8 cellular contexts compared by ENCODE assay signal in the genomic region with DNA sequence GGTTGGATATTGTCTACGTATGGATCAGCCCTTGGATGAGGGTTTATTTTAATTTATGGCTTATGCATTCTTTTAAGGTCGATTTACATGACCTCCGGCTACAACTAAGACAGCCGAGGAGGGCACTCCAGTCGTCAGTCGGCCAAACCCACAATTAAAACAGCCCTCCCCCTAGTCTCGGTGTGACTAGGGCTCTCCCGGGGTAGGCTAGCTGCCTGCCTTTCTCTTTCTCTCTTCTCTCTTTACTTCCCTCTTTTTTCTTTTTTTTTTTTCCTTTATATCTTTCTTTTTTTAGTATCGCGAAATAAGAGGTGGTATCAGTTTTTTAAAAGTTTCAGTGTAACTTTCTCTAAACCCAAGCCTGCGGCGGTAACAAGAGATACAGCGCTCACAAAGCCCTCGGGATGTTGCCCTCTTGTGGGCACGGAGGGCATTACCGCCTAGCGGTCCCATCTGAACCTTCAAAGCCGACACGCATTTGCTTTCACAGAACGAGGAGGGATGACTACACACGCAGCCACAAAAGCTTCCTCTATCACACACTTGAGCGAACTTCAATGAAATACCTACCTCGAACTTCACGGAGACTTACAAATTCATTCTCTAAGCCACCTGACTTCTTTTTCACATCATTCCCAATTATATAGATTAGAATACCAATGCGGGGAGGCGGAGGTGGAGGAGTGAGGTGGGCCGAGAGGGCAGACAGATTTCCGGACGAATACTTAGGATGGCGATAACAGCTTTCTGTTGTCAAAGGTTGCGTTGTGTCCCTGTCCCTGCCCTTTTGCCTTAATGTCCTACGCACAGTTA.
DNase-seq lines count a peak whose midpoint lies in the region; ATAC-seq, FAIRE-seq and TF ChIP-seq lines count a peak whose summit lies in the region.

No MANE protein-coding gene starts in this region.

- no peak overlapping the region for H3K56ac ChIP-seq in H1 (replicated peaks; ENCODE audit: insufficient read length, low read depth, low read length)

- peaks cover 30% of the 10 kb centered on the region for H3K27me3 Mint-ChIP-seq in CD4-positive, CD25-positive, alpha-beta regulatory T cell

- H4K5ac ChIP-seq in H1 (ENCODE audit: insufficient read length, low read depth, low read length), result no peak overlapping the region

- H3K23me2 ChIP-seq in H1 (ENCODE audit: low read depth, low read length), result peaks cover 25% of the 10 kb centered on the region; the same call in 1 of the 2 replicates

- H3K79me2 ChIP-seq in H1 (ENCODE audit: control insufficient read depth in 1 of 2, insufficient read depth in 2 of 2, low read length in 2 of 2), result no peaks in the 10 kb centered on the region

- no peak overlapping the region for H2BK20ac ChIP-seq in H1 (ENCODE audit: low read length)

- H3K14ac ChIP-seq in H1 (ENCODE audit: insufficient read length), result no peak overlapping the region
- no peak overlapping the region for H3K14ac ChIP-seq in mesenchymal stem cell (ENCODE audit: low read length in 2 of 2)

- H3K4ac ChIP-seq in H1 (replicated peaks; ENCODE audit: insufficient read length, low read depth, low read length) (no peak overlapping the region), mesenchymal stem cell (ENCODE audit: low read depth in 1 of 2, low read length in 2 of 2) (no peak overlapping the region)

- H3K9ac ChIP-seq in H1 (replicated peaks in 1 of 4; ENCODE audit: extremely low read depth in 1 of 4, low read depth in 3 of 4, low read length in 3 of 4) (no peak overlapping the region), mesenchymal stem cell (ENCODE audit: low read length) (peak overlapping the region; percentile 81)

- no peak overlapping the region for H4K91ac ChIP-seq in H1 (replicated peaks; ENCODE audit: insufficient read length, low read length)
- no peak overlapping the region for H4K91ac ChIP-seq in mesenchymal stem cell (ENCODE audit: low read length)

- H4K8ac ChIP-seq in H1 (ENCODE audit: extremely low read depth, insufficient read depth, low read length) (no peak overlapping the region), mesenchymal stem cell (ENCODE audit: low read length) (peak overlapping the region; percentile 62)

- peak overlapping the region; percentile 59 for H3K4me3 ChIP-seq in CD4-positive, CD25-positive, alpha-beta regulatory T cell (ENCODE audit: low read depth, low read length)
- H3K4me3 ChIP-seq in H1 (ENCODE audit: extremely low read depth in 1 of 4, insufficient read depth in 2 of 4, low read depth in 3 of 4, low read length in 4 of 4) (peak overlapping the region; percentile 40 to 72 (median 54); a peak in 7 of 8 replicates), mesenchymal stem cell (ENCODE audit: insufficient read depth in 1 of 2, low read depth in 1 of 2, low read length in 2 of 2) (peak overlapping the region; percentile 72 to 83)

- H2BK120ac ChIP-seq in H1 (replicated peaks; ENCODE audit: low read depth, low read length), result no peak overlapping the region
- no peak overlapping the region for H2BK120ac ChIP-seq in mesenchymal stem cell (ENCODE audit: low read depth, low read length)

- no peak overlapping the region for H2BK15ac ChIP-seq in H1 (ENCODE audit: low read length)
- peak overlapping the region; percentile 62 for H2BK15ac ChIP-seq in mesenchymal stem cell (ENCODE audit: low read depth, poor library complexity, severe bottlenecking)

- no peak overlapping the region for H2AFZ ChIP-seq in H1 (ENCODE audit: low read length)
- H2AFZ ChIP-seq in mesenchymal stem cell (ENCODE audit: low read depth, low read length), result peak overlapping the region; percentile 19

- H2BK12ac ChIP-seq in H1 (ENCODE audit: low read depth, low read length) (no peak overlapping the region), mesenchymal stem cell (ENCODE audit: low read length in 2 of 2) (peak overlapping the region in 1 of 2 experiments; percentile 54)

- peak overlapping the region; percentile 66 to 79 (median 76) for H3K4me3 Mint-ChIP-seq in CD4-positive, CD25-positive, alpha-beta regulatory T cell

- peaks cover 6 to 31% (median 7%) of the 10 kb centered on the region in 4 donors for H3K4me1 Mint-ChIP-seq in CD4-positive, CD25-positive, alpha-beta regulatory T cell

- H3K9me3 ChIP-seq in CD4-positive, CD25-positive, alpha-beta regulatory T cell (ENCODE audit: control insufficient read depth in 2 of 2, low read length in 2 of 2), result no peaks in the 10 kb centered on the region
- H3K9me3 ChIP-seq in H1 (ENCODE audit: insufficient read depth in 2 of 2, low read depth in 1 of 2, low read length in 1 of 2), result no peaks in the 10 kb centered on the region
- H3K9me3 ChIP-seq in mesenchymal stem cell (ENCODE audit: control insufficient read depth, low read length), result peaks cover 4% of the 10 kb centered on the region

- no peak overlapping the region for H3K23ac ChIP-seq in H1 (ENCODE audit: insufficient read length)
- H3K23ac ChIP-seq in mesenchymal stem cell (ENCODE audit: low read length in 2 of 2), result no peak overlapping the region

- H3K27me3 ChIP-seq in CD4-positive, CD25-positive, alpha-beta regulatory T cell (ENCODE audit: control insufficient read depth, insufficient read depth, low read length), result peaks cover 47% of the 10 kb centered on the region
- H3K27me3 ChIP-seq in H1 (replicated peaks in 1 of 4; ENCODE audit: control insufficient read depth in 3 of 4, extremely low read depth in 1 of 4, insufficient read depth in 3 of 4, low read length in 3 of 4) (peaks cover 78 to 99% (median 88%) of the 10 kb centered on the region in 4 experiments), mesenchymal stem cell (ENCODE audit: control insufficient read depth in 1 of 2, insufficient read depth in 1 of 2, low read length in 2 of 2) (peaks cover 30 to 81% of the 10 kb centered on the region in 2 experiments)

- peaks cover 3% of the 10 kb centered on the region for H3K36me3 Mint-ChIP-seq in CD4-positive, CD25-positive, alpha-beta regulatory T cell

- no peak for TF ChIP-seq POLR2A in H1 (IDR thresholded peaks at IDR 0.05; ENCODE audit: control extremely low read depth in 1 of 2, low read depth in 2 of 2, low read length in 2 of 2)

- 2% methylated on average over 30 of the region's 32 CpGs; no CpG with 5 or more reads in 1 of the 2 experiments for WGBS in H1 (ENCODE audit: extremely low coverage in 1 of 2, insufficient coverage in 1 of 2, insufficient read length in 1 of 2, insufficient replicate concordance in 2 of 2, low coverage in 1 of 2, low lambda C conversion rate in 2 of 2, missing lambda C conversion rate in 1 of 2), 2 experiments
- WGBS in mesenchymal stem cell, result under 1% methylated on average over 27 of the region's 32 CpGs

- H3K79me1 ChIP-seq in H1 (ENCODE audit: low read depth, low read length) (no peaks in the 10 kb centered on the region), mesenchymal stem cell (replicated peaks; ENCODE audit: low read length, poor library complexity, severe bottlenecking) (no peaks in the 10 kb centered on the region)

- ATAC-seq in CD4-positive, CD25-positive, alpha-beta regulatory T cell (ENCODE audit: low read depth in 2 of 2), result peak; percentile 86 to 87
- peak; percentile 86 for ATAC-seq in GM19372 (IDR thresholded peaks at IDR 0.05; ENCODE audit: low read depth, unreplicated experiment)
- ATAC-seq in HG03520 (IDR thresholded peaks at IDR 0.05; ENCODE audit: unreplicated experiment), result peak; percentile 89

- FAIRE-seq in H1 (lab: Jason Lieb, UNC), result peak; percentile 91

- peaks cover 0 to 11% (median 2%) of the 10 kb centered on the region in 7 donors for H3K9me3 Mint-ChIP-seq in CD4-positive, CD25-positive, alpha-beta regulatory T cell

- H3K4me1 ChIP-seq in CD4-positive, CD25-positive, alpha-beta regulatory T cell (ENCODE audit: control insufficient read depth, insufficient read depth, low read length, poor library complexity, severe bottlenecking), result peaks cover 36% of the 10 kb centered on the region
- H3K4me1 ChIP-seq in H1 (replicated peaks in 1 of 4; ENCODE audit: control insufficient read depth in 3 of 4, insufficient read depth in 4 of 4, low read length in 3 of 4), result peaks cover 4 to 31% (median 10%) of the 10 kb centered on the region in 4 experiments; a peak in 6 of 7 replicates
- peaks cover 17% of the 10 kb centered on the region for H3K4me1 ChIP-seq in mesenchymal stem cell (ENCODE audit: control insufficient read depth, insufficient read depth, low read depth, low read length)

- no peak overlapping the region for H3K27ac ChIP-seq in CD4-positive, CD25-positive, alpha-beta regulatory T cell (ENCODE audit: insufficient read depth, low read length, poor library complexity, severe bottlenecking)
- no peak overlapping the region for H3K27ac ChIP-seq in H1 (ENCODE audit: low read depth, low read length)
- H3K27ac ChIP-seq in mesenchymal stem cell (ENCODE audit: low read length, poor library complexity, severe bottlenecking), result peak overlapping the region; percentile 56

- H2BK5ac ChIP-seq in H1 (ENCODE audit: low read depth, low read length), result no peak overlapping the region
- no peak overlapping the region for H2BK5ac ChIP-seq in mesenchymal stem cell (ENCODE audit: low read depth, low read length, poor library complexity, severe bottlenecking)

- H3K36me3 ChIP-seq in CD4-positive, CD25-positive, alpha-beta regulatory T cell (ENCODE audit: control insufficient read depth, insufficient read depth, low read length), result no peaks in the 10 kb centered on the region
- H3K36me3 ChIP-seq in H1 (ENCODE audit: control insufficient read depth in 2 of 4, insufficient read depth in 4 of 4, low read length in 3 of 4) (peaks cover 0 to 6% (median 0%) of the 10 kb centered on the region in 4 experiments; a peak in 1 of 8 replicates), mesenchymal stem cell (ENCODE audit: control insufficient read depth in 1 of 2, insufficient read depth in 2 of 2, low read depth in 1 of 2, low read length in 2 of 2) (no peaks in the 10 kb centered on the region)

- H4K20me1 ChIP-seq in H1 (replicated peaks in 1 of 2; ENCODE audit: control insufficient read depth in 1 of 2, insufficient read depth in 2 of 2, low read length in 2 of 2), result peaks cover 13 to 19% of the 10 kb centered on the region in 2 experiments

- TF ChIP-seq CTCF in H1 (IDR thresholded peaks at IDR 0.05; ENCODE audit: control extremely low read depth in 1 of 3, insufficient read depth in 1 of 3, low read depth in 1 of 3, low read length in 3 of 3), result peak; percentile 79 to 91 (median 88)

- H2AK5ac ChIP-seq in H1 (ENCODE audit: low read depth, low read length) (no peak overlapping the region), mesenchymal stem cell (ENCODE audit: low read length, severe bottlenecking) (no peak overlapping the region)

- no peak for TF ChIP-seq EP300 in H1 (IDR thresholded peaks at IDR 0.05; ENCODE audit: borderline replicate concordance in 1 of 2, low read depth in 2 of 2, low read length in 2 of 2)

- POLR2A ChIA-PET in H1 (lab: Charles Lee; ENCODE audit: partially characterized antibody), result no interaction called here

- TF ChIP-seq RAD21 in H1 (IDR thresholded peaks at IDR 0.05 in 1 of 2, conservative IDR thresholded peaks at IDR 0.05 in 1 of 2; ENCODE audit: low read depth in 2 of 2, low read length in 2 of 2), result peak; percentile 69 to 75

- peak overlapping the region; percentile 3 to 33 (median 29) for H3K27ac Mint-ChIP-seq in CD4-positive, CD25-positive, alpha-beta regulatory T cell

- H3K18ac ChIP-seq in H1 (ENCODE audit: extremely low read depth, low read length), result no peak overlapping the region
- H3K18ac ChIP-seq in mesenchymal stem cell (ENCODE audit: low read depth in 1 of 2, low read length in 2 of 2), result peak overlapping the region; percentile 8 to 85

- DNase-seq in CD4-positive, CD25-positive, alpha-beta regulatory T cell, result peak; percentile 49 to 88 (median 79)
- DNase-seq in NCI-H748 treated with DMSO at 0.1 percent for 48 hours (lab: John Stamatoyannopoulos, UW) (peak; percentile 93), H1 (ENCODE audit: low read depth in 1 of 2, low spot score in 2 of 2) (peak; percentile 74 to 93), mesenchymal stem cell (peak; percentile 96)
- peak; percentile 90 for DNase-seq in activated CD8-positive, alpha-beta memory T cell treated with anti-CD3 and anti-CD28 coated beads for 24 hours
- DNase-seq in stimulated activated CD8-positive, alpha-beta memory T cell treated with anti-CD3 and anti-CD28 coated beads, Interleukin-12 subunit alpha, Interleukin-12 subunit beta, amount 100 ng/mL, for 24 hours (ENCODE audit: extremely low read depth), result peak; percentile 63

- CTCF ChIA-PET in H1 (lab: Charles Lee; ENCODE audit: partially characterized antibody), result interaction anchor here (0.7 to 3.6 kb wide), 11 partner anchors 7 to 665 kb away, joined by 3 to 16 read pairs (median 4); no protein-coding TSS in a partner anchor

- H3K4me2 ChIP-seq in H1 (ENCODE audit: insufficient read depth in 1 of 2, low read depth in 2 of 2, low read length in 2 of 2) (peak overlapping the region; percentile 82 to 94), mesenchymal stem cell (ENCODE audit: low read length, poor library complexity, severe bottlenecking) (peak overlapping the region; percentile 100)
